14 cellular contexts compared by ENCODE assay signal in the genomic region with DNA sequence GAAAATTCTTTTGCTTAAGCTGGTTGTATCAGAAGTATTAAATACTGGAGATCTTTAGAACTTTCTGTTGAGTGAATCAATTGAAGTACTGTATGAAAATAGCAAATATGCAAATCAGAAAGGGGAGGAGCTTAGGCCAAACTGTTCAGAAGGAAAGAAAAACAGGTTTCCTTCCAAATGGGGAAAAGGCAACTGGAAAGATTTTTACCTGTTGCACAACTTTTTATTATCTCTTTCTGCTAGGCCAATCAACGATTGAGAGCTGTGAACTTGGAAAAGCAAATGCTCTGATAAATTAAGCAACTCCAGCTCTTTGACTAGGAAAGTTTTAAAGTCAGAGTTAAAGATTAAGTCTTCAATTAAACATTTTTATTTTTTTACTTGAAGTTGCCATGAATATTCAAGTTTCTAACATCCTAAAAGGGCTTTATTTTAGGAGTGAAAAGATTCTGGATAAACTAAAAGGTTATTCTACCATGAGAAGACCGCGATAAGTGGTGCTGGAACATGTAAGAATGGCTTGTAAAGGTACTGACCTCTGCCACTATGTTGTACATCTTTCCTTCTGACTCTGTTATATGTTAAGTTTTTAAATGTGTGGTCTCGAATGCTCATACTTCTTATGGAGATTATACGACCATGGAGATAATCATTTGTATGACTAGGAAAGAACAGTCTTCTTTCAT. TPM values are rescaled to one million over a fixed set of nuclear protein-coding genes. Genes with fewer than 3 reads are reported as not detected.
DNase-seq lines count a peak whose midpoint lies in the region; ATAC-seq and TF ChIP-seq lines count a peak whose summit lies in the region.
"Had no signal": no experiment of that assay in that cellular context is flagged by ENCODE, and none has a peak within 500 bp of the region (broad histone marks: within the 10 kb centered on the region; RNA-seq: fewer than 3 reads in every experiment).

No MANE protein-coding gene starts in this region.

- H3K9me3 ChIP-seq in body of pancreas (no peaks in the 10 kb centered on the region), mucosa of rectum (ENCODE audit: control insufficient read depth in 2 of 2, low read length in 2 of 2) (no peaks in the 10 kb centered on the region), prostate gland (no peaks in the 10 kb centered on the region)

- peak overlapping the region; percentile 18 for H3K4me3 Mint-ChIP-seq in activated naive CD8-positive, alpha-beta T cell treated with anti-CD3 and anti-CD28 coated beads, Interleukin-2, amount 10 ng/mL, durations not matched to agents 7 days and 5 days
- no peak overlapping the region for H3K4me3 Mint-ChIP-seq in activated naive CD8-positive, alpha-beta T cell treated with anti-CD3 and anti-CD28 coated beads for 36 hours
- H3K4me3 Mint-ChIP-seq: naive thymus-derived CD8-positive, alpha-beta T cell; type B pancreatic cell had no signal

- no peak for DNase-seq in activated naive CD8-positive, alpha-beta T cell treated with anti-CD3 and anti-CD28 coated beads, Interleukin-2, amount 10 ng/mL, durations not matched to agents 7 days and 5 days
- no peak for DNase-seq in activated naive CD8-positive, alpha-beta T cell treated with anti-CD3 and anti-CD28 coated beads for 36 hours
- peak in 1 of 4 donors; percentile 36 for DNase-seq in body of pancreas
- DNase-seq in prostate gland (ENCODE audit: low spot score), result no peak
- DNase-seq in amygdala (lab: John Stamatoyannopoulos, UW), result no peak
- DNase-seq in MV-4-11 (lab: John Stamatoyannopoulos, UW), result no peak
- DNase-seq: kidney; naive thymus-derived CD8-positive, alpha-beta T cell; NCI-H524; RPMI8226 had no signal

- TF ChIP-seq CTCF in body of pancreas (IDR thresholded peaks at IDR 0.05), result no peak
- no peak for TF ChIP-seq CTCF in prostate gland (IDR thresholded peaks at IDR 0.05)

- peaks cover 94% of the 10 kb centered on the region for H3K4me1 ChIP-seq in body of pancreas
- peaks cover 19 to 36% of the 10 kb centered on the region in 2 donors for H3K4me1 ChIP-seq in mucosa of rectum (ENCODE audit: control insufficient read depth in 2 of 2, insufficient read depth in 2 of 2, low read length in 2 of 2)
- H3K4me1 ChIP-seq in urinary bladder (ENCODE audit: insufficient read depth), result peaks cover 3% of the 10 kb centered on the region
- peaks cover 4% of the 10 kb centered on the region for H3K4me1 ChIP-seq in prostate gland (replicated peaks)

- ATAC-seq in activated naive CD8-positive, alpha-beta T cell treated with anti-CD3 and anti-CD28 coated beads, Interleukin-2, amount 10 ng/mL, durations not matched to agents 7 days and 5 days (ENCODE audit: low read depth), result peak; percentile 14
- peak; percentile 76 for ATAC-seq in body of pancreas
- ATAC-seq: naive thymus-derived CD8-positive, alpha-beta T cell had no signal

- no peaks in the 10 kb centered on the region for H3K27me3 Mint-ChIP-seq in activated naive CD8-positive, alpha-beta T cell treated with anti-CD3 and anti-CD28 coated beads, Interleukin-2, amount 10 ng/mL, durations not matched to agents 7 days and 5 days
- H3K27me3 Mint-ChIP-seq in activated naive CD8-positive, alpha-beta T cell treated with anti-CD3 and anti-CD28 coated beads for 36 hours, result no peaks in the 10 kb centered on the region
- H3K27me3 Mint-ChIP-seq: naive thymus-derived CD8-positive, alpha-beta T cell; type B pancreatic cell had no signal

- H3K4me1 Mint-ChIP-seq in activated naive CD8-positive, alpha-beta T cell treated with anti-CD3 and anti-CD28 coated beads, Interleukin-2, amount 10 ng/mL, durations not matched to agents 7 days and 5 days, result peaks cover 35% of the 10 kb centered on the region
- H3K4me1 Mint-ChIP-seq in activated naive CD8-positive, alpha-beta T cell treated with anti-CD3 and anti-CD28 coated beads for 36 hours, result peaks cover 29% of the 10 kb centered on the region

- TF ChIP-seq POLR2A in body of pancreas (IDR thresholded peaks at IDR 0.05) (no peak), prostate gland (IDR thresholded peaks at IDR 0.05) (no peak)

- 24 to 26% methylated on average over 5 of the region's 5 CpGs for WGBS in body of pancreas, 2 donors
- 62% methylated on average over 5 of the region's 5 CpGs for WGBS in urinary bladder
- WGBS in prostate gland, result 63% methylated on average over 5 of the region's 5 CpGs

- H3K9ac ChIP-seq in mucosa of rectum (ENCODE audit: low read depth in 1 of 2, low read length in 2 of 2), result no peak overlapping the region

- H3K27me3 ChIP-seq in body of pancreas, result no peaks in the 10 kb centered on the region
- H3K27me3 ChIP-seq in mucosa of rectum (ENCODE audit: control insufficient read depth in 2 of 2, insufficient read depth in 2 of 2, low read length in 2 of 2), result no peaks in the 10 kb centered on the region
- H3K27me3 ChIP-seq in prostate gland (replicated peaks; ENCODE audit: insufficient read depth), result no peaks in the 10 kb centered on the region

- POLR2A ChIA-PET in activated naive CD8-positive, alpha-beta T cell treated with anti-CD3 and anti-CD28 coated beads, Interleukin-2, amount 10 ng/mL, durations not matched to agents 7 days and 5 days (lab: Charles Lee), result interaction anchor here (1.3 kb wide), 1 partner anchor 9 kb away, joined by 11 read pairs; no protein-coding TSS in a partner anchor

- H3K27ac ChIP-seq in body of pancreas (peak overlapping the region; percentile 30 to 66 (median 54)), mucosa of rectum (ENCODE audit: low read depth in 2 of 2, low read length in 2 of 2) (peak overlapping the region; percentile 39 to 52), urinary bladder (ENCODE audit: low read depth) (peak overlapping the region; percentile 59), prostate gland (no peak overlapping the region)

- no peaks in the 10 kb centered on the region for H3K9me3 Mint-ChIP-seq in activated naive CD8-positive, alpha-beta T cell treated with anti-CD3 and anti-CD28 coated beads, Interleukin-2, amount 10 ng/mL, durations not matched to agents 7 days and 5 days
- H3K9me3 Mint-ChIP-seq in activated naive CD8-positive, alpha-beta T cell treated with anti-CD3 and anti-CD28 coated beads for 36 hours, result no peaks in the 10 kb centered on the region
- H3K9me3 Mint-ChIP-seq: naive thymus-derived CD8-positive, alpha-beta T cell; type B pancreatic cell had no signal

- peak overlapping the region; percentile 49 for H3K27ac Mint-ChIP-seq in activated naive CD8-positive, alpha-beta T cell treated with anti-CD3 and anti-CD28 coated beads, Interleukin-2, amount 10 ng/mL, durations not matched to agents 7 days and 5 days
- H3K27ac Mint-ChIP-seq in activated naive CD8-positive, alpha-beta T cell treated with anti-CD3 and anti-CD28 coated beads for 36 hours, result no peak overlapping the region
- H3K27ac Mint-ChIP-seq: type B pancreatic cell had no signal

- H3K36me3 ChIP-seq in body of pancreas (replicated peaks in 1 of 2; ENCODE audit: insufficient read depth in 1 of 2, low read depth in 2 of 2), result no peaks in the 10 kb centered on the region
- H3K36me3 ChIP-seq in mucosa of rectum (ENCODE audit: control insufficient read depth in 2 of 2, insufficient read depth in 2 of 2, low read length in 2 of 2), result no peaks in the 10 kb centered on the region
- no peaks in the 10 kb centered on the region for H3K36me3 ChIP-seq in urinary bladder (ENCODE audit: insufficient read depth)
- H3K36me3 ChIP-seq in prostate gland, result no peaks in the 10 kb centered on the region

- intact Hi-C loops in body of pancreas (cut with DNase I) (no loop called here), prostate gland (cut with DNase I) (no loop called here)

- no peak overlapping the region for H3K4me3 ChIP-seq in body of pancreas
- H3K4me3 ChIP-seq in mucosa of rectum (ENCODE audit: low read length in 2 of 2), result no peak overlapping the region
- no peak overlapping the region for H3K4me3 ChIP-seq in urinary bladder (ENCODE audit: low read depth, low read length)
- H3K4me3 ChIP-seq in prostate gland, result no peak overlapping the region
- H3K4me3 ChIP-seq: skin epidermis had no signal

- peaks cover 24% of the 10 kb centered on the region for H3K36me3 Mint-ChIP-seq in activated naive CD8-positive, alpha-beta T cell treated with anti-CD3 and anti-CD28 coated beads, Interleukin-2, amount 10 ng/mL, durations not matched to agents 7 days and 5 days
- H3K36me3 Mint-ChIP-seq in activated naive CD8-positive, alpha-beta T cell treated with anti-CD3 and anti-CD28 coated beads for 36 hours, result peaks cover 17% of the 10 kb centered on the region

RNA-seq across cellular contexts. Expression of a gene that starts 16.5 kb away (rescaled TPM):
- total RNA-seq in activated naive CD8-positive, alpha-beta T cell treated with anti-CD3 and anti-CD28 coated beads, Interleukin-2, amount 10 ng/mL, durations not matched to agents 7 days and 5 days, result 10 to 100 TPM; 12.0 to 13.1 TPM
- 1 to 10 TPM; 7.7 to 8.2 TPM for total RNA-seq in activated naive CD8-positive, alpha-beta T cell treated with anti-CD3 and anti-CD28 coated beads for 36 hours
- total RNA-seq in body of pancreas, result 10 to 100 TPM in 1 of 2 donors, 1 to 10 TPM in 1; 7.5 to 14.5 TPM
- 13.0 TPM for total RNA-seq in urinary bladder
- polyA plus RNA-seq in urinary bladder, result 6.8 TPM
- total RNA-seq in prostate gland, result 10 to 100 TPM in 1 of 2 donors, 1 to 10 TPM in 1; 7.2 to 16.5 TPM

RNA-seq across cellular contexts. Expression of a gene that starts 16.9 kb away (rescaled TPM):
- total RNA-seq in activated naive CD8-positive, alpha-beta T cell treated with anti-CD3 and anti-CD28 coated beads, Interleukin-2, amount 10 ng/mL, durations not matched to agents 7 days and 5 days, result 10 to 100 TPM; 24.9 to 26.9 TPM
- 10 to 100 TPM; 22.8 to 25.0 TPM for total RNA-seq in activated naive CD8-positive, alpha-beta T cell treated with anti-CD3 and anti-CD28 coated beads for 36 hours
- total RNA-seq in body of pancreas, result 10 to 100 TPM; 13.5 to 18.9 TPM
- total RNA-seq in urinary bladder, result 54.6 TPM
- polyA plus RNA-seq in urinary bladder, result 59.8 TPM
- 10 to 100 TPM; 26.1 to 64.5 TPM for total RNA-seq in prostate gland

Comparison
In these comparisons a context has a peak if more than half of its experiments do, and no peak if none do; other contexts are left out.
1. H3K27ac ChIP-seq: peak in body of pancreas (4 of 4), mucosa of rectum (2 of 2) and urinary bladder (single experiment); none in prostate gland (0 of 2).